Comparison of ENCODE assay signal across 25 cellular contexts in genomic region chr14:102570334-102570995, GRCh38. TPM values are rescaled to one million over a fixed set of nuclear protein-coding genes. Genes with fewer than 3 reads are reported as not detected.
DNase-seq lines count a peak whose midpoint lies in the region; ATAC-seq, FAIRE-seq and TF ChIP-seq lines count a peak whose summit lies in the region.
"Had no signal": no experiment of that assay in that cellular context is flagged by ENCODE, and none has a peak within 500 bp of the region (broad histone marks: within the 10 kb centered on the region; RNA-seq: fewer than 3 reads in every experiment).

No MANE protein-coding gene starts in this region.

- no peak for TF ChIP-seq EP300 in H1 (IDR thresholded peaks at IDR 0.05; ENCODE audit: borderline replicate concordance in 1 of 2, low read depth in 2 of 2, low read length in 2 of 2)

- no peak overlapping the region for H3K4ac ChIP-seq in H1 (replicated peaks; ENCODE audit: insufficient read length, low read depth, low read length)

- H3K9me3 Mint-ChIP-seq in Caco-2 (ENCODE audit: unreplicated experiment) (no peaks in the 10 kb centered on the region), mesothelial cell of epicardium (no peaks in the 10 kb centered on the region), CD14-positive monocyte (no peaks in the 10 kb centered on the region)
- H3K9me3 Mint-ChIP-seq: CD4-positive, alpha-beta T cell; HFFc6 had no signal

- CTCF ChIA-PET in Caco-2 (lab: Charles Lee) (interaction anchor here (0.5 kb wide), 1 partner anchor 55 kb away, joined by 10 read pairs; no protein-coding TSS in a partner anchor), H1 (lab: Charles Lee; ENCODE audit: partially characterized antibody) (interaction anchor here (0.8 to 2.8 kb wide), 8 partner anchors 9 to 123 kb away, joined by 3 to 18 read pairs (median 5); no protein-coding TSS in a partner anchor)

- no peak overlapping the region; a peak in 1 of 4 replicates for H3K4me2 ChIP-seq in H1 (ENCODE audit: insufficient read depth in 1 of 2, low read depth in 2 of 2, low read length in 2 of 2)
- H3K4me2 ChIP-seq: BLaER1, KMS-11 had no signal

- H3K4me3 Mint-ChIP-seq in Caco-2 (ENCODE audit: unreplicated experiment) (no peak overlapping the region), mesothelial cell of epicardium (no peak overlapping the region), CD14-positive monocyte (no peak overlapping the region)
- H3K4me3 Mint-ChIP-seq: CD4-positive, alpha-beta T cell; HFFc6 had no signal

- H3K4me1 Mint-ChIP-seq in Caco-2 (ENCODE audit: low read depth, unreplicated experiment) (peaks cover 23% of the 10 kb centered on the region), mesothelial cell of epicardium (peaks cover 18% of the 10 kb centered on the region), CD14-positive monocyte (peaks cover 39% of the 10 kb centered on the region)

- no peaks in the 10 kb centered on the region for H3K36me3 ChIP-seq in Caco-2 (ENCODE audit: control insufficient read depth, insufficient read depth, low read length)
- H3K36me3 ChIP-seq in HAP-1 (replicated peaks): no peaks in the 10 kb centered on the region
- no peaks in the 10 kb centered on the region for H3K36me3 ChIP-seq in H1 (ENCODE audit: control insufficient read depth in 2 of 4, insufficient read depth in 4 of 4, low read length in 3 of 4)
- H3K36me3 ChIP-seq: BLaER1, Peyer's patch had no signal

- in situ Hi-C loops in HAP-1 (cut with MboI; ENCODE audit: low sequenced_read_pairs): no loop called here

- TF ChIP-seq POLR2A in H1 (IDR thresholded peaks at IDR 0.05; ENCODE audit: control extremely low read depth in 1 of 2, low read depth in 2 of 2, low read length in 2 of 2): no peak

- H4K8ac ChIP-seq in H1 (ENCODE audit: extremely low read depth, insufficient read depth, low read length): no peak overlapping the region; the same call in 1 of the 2 replicates

- peak overlapping the region; percentile 30 for H2BK12ac ChIP-seq in H1 (ENCODE audit: low read depth, low read length)

- H3K27me3 ChIP-seq in Caco-2 (replicated peaks; ENCODE audit: control insufficient read depth, insufficient read depth, low read length): no peaks in the 10 kb centered on the region
- no peaks in the 10 kb centered on the region for H3K27me3 ChIP-seq in HAP-1 (ENCODE audit: low read depth)
- H3K27me3 ChIP-seq in H1 (replicated peaks in 1 of 4; ENCODE audit: control insufficient read depth in 3 of 4, extremely low read depth in 1 of 4, insufficient read depth in 3 of 4, low read length in 3 of 4): no peaks in the 10 kb centered on the region
- H3K27me3 ChIP-seq: BLaER1, Peyer's patch had no signal

- ATAC-seq in stimulated activated naive CD8-positive, alpha-beta T cell treated with anti-CD3 and anti-CD28 coated beads, Interleukin-15, Interleukin-2, amounts not matched to agents 100 U/mL and 50 U/mL, for 24 hours: no peak
- no peak for ATAC-seq in esophagus mucosa

- H2AFZ ChIP-seq in H1 (ENCODE audit: low read length): no peak overlapping the region

- H4K20me1 ChIP-seq in H1 (replicated peaks in 1 of 2; ENCODE audit: control insufficient read depth in 1 of 2, insufficient read depth in 2 of 2, low read length in 2 of 2): no peaks in the 10 kb centered on the region
- H4K20me1 ChIP-seq: BLaER1 had no signal

- no peak overlapping the region for H3K23ac ChIP-seq in H1 (ENCODE audit: insufficient read length)

- no peak overlapping the region for H3K56ac ChIP-seq in H1 (replicated peaks; ENCODE audit: insufficient read length, low read depth, low read length)

- H2BK20ac ChIP-seq in H1 (ENCODE audit: low read length): no peak overlapping the region

- H3K36me3 Mint-ChIP-seq in Caco-2 (ENCODE audit: insufficient read depth, unreplicated experiment) (peaks cover 23% of the 10 kb centered on the region), mesothelial cell of epicardium (no peaks in the 10 kb centered on the region), CD14-positive monocyte (no peaks in the 10 kb centered on the region)

- H3K79me2 ChIP-seq in H1 (ENCODE audit: control insufficient read depth in 1 of 2, insufficient read depth in 2 of 2, low read length in 2 of 2): no peaks in the 10 kb centered on the region

- H3K4me3 ChIP-seq in Caco-2 (ENCODE audit: low read depth, low read length) (no peak overlapping the region), HAP-1 (no peak overlapping the region), H1 (ENCODE audit: extremely low read depth in 1 of 4, insufficient read depth in 2 of 4, low read depth in 3 of 4, low read length in 4 of 4) (no peak overlapping the region)
- H3K4me3 ChIP-seq: BLaER1, Peyer's patch, SK-N-MC had no signal

- TF ChIP-seq CTCF in Caco-2 (IDR thresholded peaks at IDR 0.05; ENCODE audit: insufficient read depth in 1 of 2, low read depth in 1 of 2, low read length in 1 of 2, severe bottlenecking in 1 of 2, unreplicated experiment in 1 of 2) (no peak), H1 (IDR thresholded peaks at IDR 0.05; ENCODE audit: control extremely low read depth in 1 of 3, insufficient read depth in 1 of 3, low read depth in 1 of 3, low read length in 3 of 3) (no peak), mesothelial cell of epicardium (IDR thresholded peaks at IDR 0.05; ENCODE audit: unreplicated experiment) (no peak), CD14-positive monocyte (IDR thresholded peaks at IDR 0.05) (no peak)

- no peak overlapping the region for H4K91ac ChIP-seq in H1 (replicated peaks; ENCODE audit: insufficient read length, low read length)

- intact Hi-C loops in Caco-2 (cut with micrococcal nuclease; ENCODE audit: unreplicated experiment): loop anchor here (1.0 kb wide), 1 partner anchor 45 kb away; no protein-coding TSS in a partner anchor
- intact Hi-C loops in CD14-positive monocyte (cut with micrococcal nuclease): no loop called here

- H3K79me1 ChIP-seq in H1 (ENCODE audit: low read depth, low read length): no peaks in the 10 kb centered on the region

- H3K27ac Mint-ChIP-seq in Caco-2 (ENCODE audit: unreplicated experiment): peak overlapping the region; percentile 63
- peak overlapping the region; percentile 12 for H3K27ac Mint-ChIP-seq in mesothelial cell of epicardium
- peak overlapping the region in 1 of 7 donors; percentile 50 for H3K27ac Mint-ChIP-seq in CD14-positive monocyte
- H3K27ac Mint-ChIP-seq: CD4-positive, alpha-beta T cell; HFFc6 had no signal

- peak; percentile 85 to 92 for DNase-seq in Caco-2
- peak; percentile 41 to 74 for DNase-seq in HAP-1 (ENCODE audit: low spot score in 2 of 2)
- DNase-seq in H1 (ENCODE audit: low read depth in 1 of 2, low spot score in 2 of 2): no peak
- DNase-seq in mesothelial cell of epicardium (ENCODE audit: low spot score in 2 of 2, unreplicated experiment in 2 of 2): no peak
- no peak for DNase-seq in stimulated activated naive CD8-positive, alpha-beta T cell treated with anti-CD3 and anti-CD28 coated beads, Interleukin-15, Interleukin-2, amounts not matched to agents 100 U/mL and 50 U/mL, for 24 hours
- DNase-seq in CD14-positive monocyte (ENCODE audit: low spot score): no peak
- DNase-seq: CD4-positive, alpha-beta T cell; DMS53; GOT3; HFFc6; IMR-90; NCI-H1048; NCI-H1417 treated with DMSO at 0.1 percent for 48 hours; NCI-H1694 treated with DMSO at 0.1 percent for 48 hours; NCI-H2081; NCI-H2227 treated with DMSO at 0.1 percent for 48 hours; NCI-H69; Peyer's patch; SIG-M5 had no signal

- no peak overlapping the region for H4K5ac ChIP-seq in H1 (ENCODE audit: insufficient read length, low read depth, low read length)

- no peak for FAIRE-seq in H1 (lab: Jason Lieb, UNC)
- FAIRE-seq: G401.6, HTR-8/SVneo had no signal

- no peak overlapping the region; the same call in 1 of the 2 replicates for H3K18ac ChIP-seq in H1 (ENCODE audit: extremely low read depth, low read length)

- POLR2A ChIA-PET in Caco-2 (lab: Charles Lee): interaction anchor here (1.5 kb wide), 1 partner anchor 15 kb away, joined by 5 read pairs; no protein-coding TSS in a partner anchor
- POLR2A ChIA-PET in H1 (lab: Charles Lee; ENCODE audit: partially characterized antibody): interaction anchor here (1.3 to 3.0 kb wide), 3 partner anchors 15 to 21 kb away, joined by 3 to 7 read pairs (median 6); no protein-coding TSS in a partner anchor

- no peak overlapping the region for H3K27ac ChIP-seq in H1 (ENCODE audit: low read depth, low read length)
- H3K27ac ChIP-seq: BLaER1, KMS-11, Peyer's patch had no signal

- H3K14ac ChIP-seq in H1 (ENCODE audit: insufficient read length): no peak overlapping the region

- H2BK120ac ChIP-seq in H1 (replicated peaks; ENCODE audit: low read depth, low read length): no peak overlapping the region

- TF ChIP-seq RAD21 in H1 (IDR thresholded peaks at IDR 0.05 in 1 of 2, conservative IDR thresholded peaks at IDR 0.05 in 1 of 2; ENCODE audit: low read depth in 2 of 2, low read length in 2 of 2): no peak

- H3K9me3 ChIP-seq in Caco-2 (no peaks in the 10 kb centered on the region), HAP-1 (no peaks in the 10 kb centered on the region), H1 (ENCODE audit: insufficient read depth in 2 of 2, low read depth in 1 of 2, low read length in 1 of 2) (no peaks in the 10 kb centered on the region)
- H3K9me3 ChIP-seq: BLaER1, Peyer's patch had no signal

- 94% methylated on average over 9 of the region's 9 CpGs; no CpG with 5 or more reads in 1 of the 2 experiments for WGBS in H1 (ENCODE audit: extremely low coverage in 1 of 2, insufficient coverage in 1 of 2, insufficient read length in 1 of 2, insufficient replicate concordance in 2 of 2, low coverage in 1 of 2, low lambda C conversion rate in 2 of 2, missing lambda C conversion rate in 1 of 2), 2 experiments

- H3K27me3 Mint-ChIP-seq in Caco-2 (ENCODE audit: insufficient read depth, unreplicated experiment): no peaks in the 10 kb centered on the region
- no peaks in the 10 kb centered on the region for H3K27me3 Mint-ChIP-seq in mesothelial cell of epicardium (ENCODE audit: low read depth)
- peaks cover 2 to 3% (median 3%) of the 10 kb centered on the region in 3 donors for H3K27me3 Mint-ChIP-seq in CD14-positive monocyte (ENCODE audit: low read depth in 3 of 3)
- H3K27me3 Mint-ChIP-seq: CD4-positive, alpha-beta T cell had no signal

- no peak overlapping the region for H2BK5ac ChIP-seq in H1 (ENCODE audit: low read depth, low read length)

- H2AK5ac ChIP-seq in H1 (ENCODE audit: low read depth, low read length): no peak overlapping the region; the same call in 1 of the 2 replicates

- no peak overlapping the region for H2BK15ac ChIP-seq in H1 (ENCODE audit: low read length)

- peaks cover 54% of the 10 kb centered on the region for H3K4me1 ChIP-seq in Caco-2
- peaks cover 12% of the 10 kb centered on the region for H3K4me1 ChIP-seq in HAP-1
- H3K4me1 ChIP-seq in H1 (replicated peaks in 1 of 4; ENCODE audit: control insufficient read depth in 3 of 4, insufficient read depth in 4 of 4, low read length in 3 of 4): peaks cover 0 to 8% (median 5%) of the 10 kb centered on the region in 4 experiments; a peak in 5 of 7 replicates

- no TSS peak for BruUV-seq in Caco-2 (replicated peaks; lab: Mats Ljungman, UMichigan)

- H3K23me2 ChIP-seq in H1 (ENCODE audit: low read depth, low read length): no peaks in the 10 kb centered on the region

- no peak overlapping the region for H3K9ac ChIP-seq in H1 (replicated peaks in 1 of 4; ENCODE audit: extremely low read depth in 1 of 4, low read depth in 3 of 4, low read length in 3 of 4)
- H3K9ac ChIP-seq: BLaER1, KMS-11 had no signal

RNA-seq across cellular contexts. Expression of gene RCOR1, which starts 22.0 kb away (rescaled TPM):
- total RNA-seq in Caco-2 (2022): 31.0 and 33.6 TPM in 2 replicates
- 23.1 and 26.3 TPM in 2 replicates for total RNA-seq in H1 (2021; fragmentation: NEBNext Ultra II Directional; extraction: Animal tissue kit (Norgen Biotek cat#: 25700))
- polyA plus RNA-seq in H1 (2011; rRNA removed): 8.6 and 12.3 TPM in 2 replicates
- polyA plus RNA-seq in H1 (2011; cell fraction: cytosol; rRNA removed): 9.7 TPM
- polyA plus RNA-seq in H1 (2011; cell fraction: nucleus; rRNA removed): 8.9 TPM
- 10.0 to 14.7 TPM (median 12.8 TPM) in 4 replicates for polyA plus RNA-seq in H1 (2012, experiment 1 of 2)
- polyA plus RNA-seq in H1 (2012, experiment 2 of 2): 2.3 TPM
- 11.1 TPM for polyA plus RNA-seq in H1 (2013, experiment 1 of 2)
- 11.7 TPM for polyA plus RNA-seq in H1 (2013, experiment 2 of 2)
- polyA minus RNA-seq in H1 (2011; rRNA and poly(A)+ RNA removed): 18.2 and 19.2 TPM in 2 replicates
- 14.6 TPM for polyA minus RNA-seq in H1 (2011; cell fraction: cytosol; rRNA and poly(A)+ RNA removed)
- polyA minus RNA-seq in H1 (2011; cell fraction: nucleus; rRNA and poly(A)+ RNA removed): 19.4 TPM
- 43.2 to 47.4 TPM (median 45.1 TPM) in 3 replicates for total RNA-seq in mesothelial cell of epicardium
- 1 to 10 TPM; 2.1 to 2.3 TPM for polyA plus RNA-seq in CD14-positive monocyte
- 52.8 TPM for total RNA-seq in esophagus mucosa

Comparison
In these comparisons a context has a peak if more than half of its experiments do, and no peak if none do; other contexts are left out.
1. DNase-seq: peak in Caco-2 (2 of 2) and HAP-1 (2 of 2); none in H1 (0 of 2), mesothelial cell of epicardium (0 of 2), stimulated activated naive CD8-positive, alpha-beta T cell treated with anti-CD3 and anti-CD28 coated beads, Interleukin-15, Interleukin-2, amounts not matched to agents 100 U/mL and 50 U/mL, for 24 hours (single experiment) and CD14-positive monocyte (single experiment).